ENCODE assay signal across 21 cellular contexts in the genomic region with DNA sequence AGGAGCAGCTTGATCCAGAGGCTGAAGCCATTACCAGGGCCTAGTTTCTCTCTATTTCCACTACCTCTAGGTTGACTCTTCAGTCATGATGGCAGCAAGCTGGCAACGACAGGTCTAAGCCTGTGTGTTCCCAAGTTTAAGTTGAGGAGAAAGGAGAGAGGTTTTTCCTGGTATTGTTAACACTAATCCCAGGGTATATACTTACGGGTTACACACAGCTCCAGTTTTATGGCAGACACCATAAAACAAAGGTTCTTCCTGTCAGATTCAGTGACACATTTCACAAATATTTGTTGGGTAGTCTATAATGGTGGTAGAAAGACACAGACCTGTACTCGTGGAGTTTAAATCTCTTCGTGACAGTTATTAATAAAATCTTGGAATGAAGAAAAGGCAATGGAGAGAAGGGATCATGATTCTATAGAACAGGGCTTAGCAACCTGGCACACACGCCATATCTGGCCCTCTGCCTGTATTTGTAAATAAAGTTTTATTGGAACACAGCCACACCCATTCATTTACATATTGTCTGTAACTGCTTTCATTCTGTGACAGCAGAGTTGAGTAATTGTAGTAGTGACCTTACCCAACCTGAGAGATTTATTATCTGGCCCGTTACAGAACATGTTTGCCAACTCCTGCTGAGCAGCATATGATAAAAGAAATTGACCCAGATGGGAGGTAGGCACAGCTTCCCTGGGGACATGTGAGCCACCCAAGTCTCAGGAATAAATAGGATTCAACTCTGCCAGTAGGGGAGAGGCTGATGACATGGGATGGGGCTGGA.
DNase-seq lines count a peak whose midpoint lies in the region; ATAC-seq and TF ChIP-seq lines count a peak whose summit lies in the region.
"Had no signal": no experiment of that assay in that cellular context is flagged by ENCODE, and none has a peak within 500 bp of the region (broad histone marks: within the 10 kb centered on the region; RNA-seq: fewer than 3 reads in every experiment).

No MANE protein-coding gene starts in this region.

- no peak overlapping the region for H3K27ac Mint-ChIP-seq in activated naive CD8-positive, alpha-beta T cell treated with anti-CD3 and anti-CD28 coated beads for 36 hours
- H3K27ac Mint-ChIP-seq: B cell; CD4-positive, alpha-beta T cell; T-helper 17 cell had no signal

- no peak for TF ChIP-seq CTCF in HEK293 (tag by site-specific recombination; IDR thresholded peaks at IDR 0.05)

- H3K36me3 Mint-ChIP-seq in activated naive CD8-positive, alpha-beta T cell treated with anti-CD3 and anti-CD28 coated beads for 36 hours: no peaks in the 10 kb centered on the region

- no peaks in the 10 kb centered on the region for H3K4me1 Mint-ChIP-seq in activated naive CD8-positive, alpha-beta T cell treated with anti-CD3 and anti-CD28 coated beads for 36 hours
- H3K4me1 Mint-ChIP-seq: B cell, T-helper 17 cell had no signal

- no peaks in the 10 kb centered on the region for H3K27me3 Mint-ChIP-seq in activated naive CD8-positive, alpha-beta T cell treated with anti-CD3 and anti-CD28 coated beads for 36 hours
- H3K27me3 Mint-ChIP-seq: B cell; CD4-positive, alpha-beta T cell; T-helper 17 cell had no signal

- POLR2A ChIA-PET in HEK293 (lab: Yijun Ruan, JAX): no interaction called here

- peak; percentile 76 for ATAC-seq in left colon
- ATAC-seq: GM12878, HCT116, Right ventricle myocardium inferior, SK-N-SH treated with all-trans-retinoic acid at 6 μM for 48 hours, T-helper 17 cell had no signal

- intact Hi-C loops in left colon (cut with DNase I, micrococcal nuclease): no loop called here

- no peaks in the 10 kb centered on the region for H3K9me3 ChIP-seq in HEK293 (ENCODE audit: control insufficient read depth, insufficient read depth, low read depth, low read length)

- H3K4me3 ChIP-seq in HEK293 (ENCODE audit: low read depth, low read length): no peak overlapping the region
- H3K4me3 ChIP-seq: GM12878 had no signal

- H3K36me3 ChIP-seq in HEK293 (ENCODE audit: control insufficient read depth in 2 of 2, insufficient read depth in 1 of 2, low read length in 2 of 2): no peaks in the 10 kb centered on the region

- no peak overlapping the region for H3K4me3 Mint-ChIP-seq in activated naive CD8-positive, alpha-beta T cell treated with anti-CD3 and anti-CD28 coated beads for 36 hours
- H3K4me3 Mint-ChIP-seq: B cell; CD4-positive, alpha-beta T cell; T-helper 17 cell had no signal

- no peak overlapping the region for H3K27ac ChIP-seq in HEK293 (ENCODE audit: extremely low read depth, low read depth, low read length)

- no peaks in the 10 kb centered on the region for H3K9me3 Mint-ChIP-seq in activated naive CD8-positive, alpha-beta T cell treated with anti-CD3 and anti-CD28 coated beads for 36 hours
- H3K9me3 Mint-ChIP-seq: CD4-positive, alpha-beta T cell had no signal

- CTCF ChIA-PET in HEK293 (lab: Yijun Ruan, JAX): interaction anchor here (0.6 kb wide), 1 partner anchor 70 kb away, joined by 3 read pairs; no protein-coding TSS in a partner anchor

- DNase-seq in COR-L47 (lab: John Stamatoyannopoulos, UW) (peak; percentile 40), NCI-H748 treated with DMSO at 0.1 percent for 48 hours (lab: John Stamatoyannopoulos, UW) (peak; percentile 46), left colon (no peak), anterior cingulate cortex (lab: John Stamatoyannopoulos, UW) (no peak), midbrain (lab: John Stamatoyannopoulos, UW) (no peak), COLO668 (lab: John Stamatoyannopoulos, UW; ENCODE audit: unreplicated experiment) (no peak)
- no peak for DNase-seq in activated naive CD8-positive, alpha-beta T cell treated with anti-CD3 and anti-CD28 coated beads for 36 hours
- DNase-seq: ACHN; CD4-positive, alpha-beta T cell; KG1; NCI-H1105 treated with DMSO at 0.1 percent for 48 hours; NCI-H2081; NCI-H2227 treated with DMSO at 0.1 percent for 48 hours; NCI-H526 treated with DMSO at 0.1 percent for 48 hours; T-helper 17 cell had no signal

- no peaks in the 10 kb centered on the region for H3K4me1 ChIP-seq in HEK293 (ENCODE audit: control insufficient read depth, insufficient read depth, low read length)

TF ChIP-seq in HEK293, 187 proteins besides CTCF, POLR2A, EP300 and RAD21 (continues in another document):
- TF ChIP-seq ZNF433 (tag by site-specific recombination; IDR thresholded peaks at IDR 0.05; ENCODE audit: low read depth): no peak
- peak; percentile 73; the same call in 1 of the 2 replicates for TF ChIP-seq ZNF561 (tag by site-specific recombination; IDR thresholded peaks at IDR 0.05; ENCODE audit: borderline replicate concordance)
- TF ChIP-seq ZNF596 (tag by site-specific recombination; IDR thresholded peaks at IDR 0.05): no peak
- no peak for TF ChIP-seq ZNF239 (tag by site-specific recombination; IDR thresholded peaks at IDR 0.05)
- TF ChIP-seq, protein P1, sequence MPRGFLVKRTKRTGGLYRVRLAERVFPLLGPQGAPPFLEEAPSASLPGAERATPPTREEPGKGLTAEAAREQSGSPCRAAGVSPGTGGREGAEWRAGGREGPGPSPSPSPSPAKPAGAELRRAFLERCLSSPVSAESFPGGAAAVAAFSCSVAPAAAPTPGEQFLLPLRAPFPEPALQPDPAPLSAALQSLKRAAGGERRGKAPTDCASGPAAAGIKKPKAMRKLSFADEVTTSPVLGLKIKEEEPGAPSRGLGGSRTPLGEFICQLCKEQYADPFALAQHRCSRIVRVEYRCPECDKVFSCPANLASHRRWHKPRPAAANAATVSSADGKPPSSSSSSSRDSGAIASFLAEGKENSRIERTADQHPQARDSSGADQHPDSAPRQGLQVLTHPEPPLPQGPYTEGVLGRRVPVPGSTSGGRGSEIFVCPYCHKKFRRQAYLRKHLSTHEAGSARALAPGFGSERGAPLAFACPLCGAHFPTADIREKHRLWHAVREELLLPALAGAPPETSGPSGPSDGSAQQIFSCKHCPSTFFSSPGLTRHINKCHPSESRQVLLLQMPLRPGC (tag by site-specific recombination; IDR thresholded peaks at IDR 0.05): no peak
- TF ChIP-seq, protein P2, sequence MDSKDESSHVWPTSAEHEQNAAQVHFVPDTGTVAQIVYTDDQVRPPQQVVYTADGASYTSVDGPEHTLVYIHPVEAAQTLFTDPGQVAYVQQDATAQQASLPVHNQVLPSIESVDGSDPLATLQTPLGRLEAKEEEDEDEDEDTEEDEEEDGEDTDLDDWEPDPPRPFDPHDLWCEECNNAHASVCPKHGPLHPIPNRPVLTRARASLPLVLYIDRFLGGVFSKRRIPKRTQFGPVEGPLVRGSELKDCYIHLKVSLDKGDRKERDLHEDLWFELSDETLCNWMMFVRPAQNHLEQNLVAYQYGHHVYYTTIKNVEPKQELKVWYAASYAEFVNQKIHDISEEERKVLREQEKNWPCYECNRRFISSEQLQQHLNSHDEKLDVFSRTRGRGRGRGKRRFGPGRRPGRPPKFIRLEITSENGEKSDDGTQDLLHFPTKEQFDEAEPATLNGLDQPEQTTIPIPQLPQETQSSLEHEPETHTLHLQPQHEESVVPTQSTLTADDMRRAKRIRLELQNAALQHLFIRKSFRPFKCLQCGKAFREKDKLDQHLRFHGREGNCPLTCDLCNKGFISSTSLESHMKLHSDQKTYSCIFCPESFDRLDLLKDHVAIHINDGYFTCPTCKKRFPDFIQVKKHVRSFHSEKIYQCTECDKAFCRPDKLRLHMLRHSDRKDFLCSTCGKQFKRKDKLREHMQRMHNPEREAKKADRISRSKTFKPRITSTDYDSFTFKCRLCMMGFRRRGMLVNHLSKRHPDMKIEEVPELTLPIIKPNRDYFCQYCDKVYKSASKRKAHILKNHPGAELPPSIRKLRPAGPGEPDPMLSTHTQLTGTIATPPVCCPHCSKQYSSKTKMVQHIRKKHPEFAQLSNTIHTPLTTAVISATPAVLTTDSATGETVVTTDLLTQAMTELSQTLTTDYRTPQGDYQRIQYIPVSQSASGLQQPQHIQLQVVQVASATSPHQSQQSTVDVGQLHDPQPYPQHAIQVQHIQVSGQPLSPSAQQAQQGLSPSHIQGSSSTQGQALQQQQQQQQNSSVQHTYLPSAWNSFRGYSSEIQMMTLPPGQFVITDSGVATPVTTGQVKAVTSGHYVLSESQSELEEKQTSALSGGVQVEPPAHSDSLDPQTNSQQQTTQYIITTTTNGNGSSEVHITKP (tag by site-specific recombination; IDR thresholded peaks at IDR 0.05): no peak
- TF ChIP-seq, protein P3, sequence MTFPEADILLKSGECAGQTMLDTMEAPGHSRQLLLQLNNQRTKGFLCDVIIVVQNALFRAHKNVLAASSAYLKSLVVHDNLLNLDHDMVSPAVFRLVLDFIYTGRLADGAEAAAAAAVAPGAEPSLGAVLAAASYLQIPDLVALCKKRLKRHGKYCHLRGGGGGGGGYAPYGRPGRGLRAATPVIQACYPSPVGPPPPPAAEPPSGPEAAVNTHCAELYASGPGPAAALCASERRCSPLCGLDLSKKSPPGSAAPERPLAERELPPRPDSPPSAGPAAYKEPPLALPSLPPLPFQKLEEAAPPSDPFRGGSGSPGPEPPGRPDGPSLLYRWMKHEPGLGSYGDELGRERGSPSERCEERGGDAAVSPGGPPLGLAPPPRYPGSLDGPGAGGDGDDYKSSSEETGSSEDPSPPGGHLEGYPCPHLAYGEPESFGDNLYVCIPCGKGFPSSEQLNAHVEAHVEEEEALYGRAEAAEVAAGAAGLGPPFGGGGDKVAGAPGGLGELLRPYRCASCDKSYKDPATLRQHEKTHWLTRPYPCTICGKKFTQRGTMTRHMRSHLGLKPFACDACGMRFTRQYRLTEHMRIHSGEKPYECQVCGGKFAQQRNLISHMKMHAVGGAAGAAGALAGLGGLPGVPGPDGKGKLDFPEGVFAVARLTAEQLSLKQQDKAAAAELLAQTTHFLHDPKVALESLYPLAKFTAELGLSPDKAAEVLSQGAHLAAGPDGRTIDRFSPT (tag by site-specific recombination; IDR thresholded peaks at IDR 0.05): no peak
- no peak for TF ChIP-seq HOXA7 (CRISPR knock-in tag; IDR thresholded peaks at IDR 0.05; ENCODE audit: borderline replicate concordance)
- TF ChIP-seq ZNF600 (tag by site-specific recombination; IDR thresholded peaks at IDR 0.05): no peak
- TF ChIP-seq ZNF792 (tag by site-specific recombination; IDR thresholded peaks at IDR 0.05): no peak
- TF ChIP-seq ZNF610 (tag by site-specific recombination; IDR thresholded peaks at IDR 0.05; ENCODE audit: borderline replicate concordance): no peak
- TF ChIP-seq HOXC10 (CRISPR knock-in tag; IDR thresholded peaks at IDR 0.05): no peak
- no peak for TF ChIP-seq ZFP37 (tag by site-specific recombination; IDR thresholded peaks at IDR 0.05)
- no peak for TF ChIP-seq ZFP41 (tag by site-specific recombination; IDR thresholded peaks at IDR 0.05; ENCODE audit: borderline replicate concordance)
- no peak for TF ChIP-seq ZNF114 (tag by site-specific recombination; IDR thresholded peaks at IDR 0.05)

Comparison
In these comparisons a context has a peak if more than half of its experiments do, and no peak if none do; other contexts are left out.
1. DNase-seq: peak in COR-L47 (single experiment) and NCI-H748 treated with DMSO at 0.1 percent for 48 hours (single experiment); none in left colon (0 of 2), anterior cingulate cortex (0 of 58), midbrain (single experiment), COLO668 (single experiment) and activated naive CD8-positive, alpha-beta T cell treated with anti-CD3 and anti-CD28 coated beads for 36 hours (single experiment).